Comparison of ENCODE assay signal across 8 cellular contexts in genomic region chr15:45376967-45377629, GRCh38. TPM values are rescaled to one million over a fixed set of nuclear protein-coding genes. Genes with fewer than 3 reads are reported as not detected.
DNase-seq lines count a peak whose midpoint lies in the region; ATAC-seq, FAIRE-seq and TF ChIP-seq lines count a peak whose summit lies in the region.

No MANE protein-coding gene starts in this region.

- H3K4me1 Mint-ChIP-seq in Calu3 (ENCODE audit: low read depth, unreplicated experiment): peaks cover 50% of the 10 kb centered on the region

- H3K36me3 Mint-ChIP-seq in Calu3 (ENCODE audit: insufficient read depth, unreplicated experiment): peaks cover 10% of the 10 kb centered on the region

- H3K4me1 ChIP-seq in PC-3 (ENCODE audit: insufficient read depth, low read length): peaks cover 6% of the 10 kb centered on the region
- peaks cover 13% of the 10 kb centered on the region for H3K4me1 ChIP-seq in endothelial cell of umbilical vein (ENCODE audit: control insufficient read depth, extremely low read depth, insufficient read depth, low read length)
- H3K4me1 ChIP-seq in trophoblast cell (ENCODE audit: control insufficient read depth in 1 of 2, insufficient read depth in 2 of 2, low read length in 2 of 2): peaks cover 4 to 7% of the 10 kb centered on the region in 2 experiments

- H2BK120ac ChIP-seq in trophoblast cell (ENCODE audit: insufficient read depth, low read length, poor library complexity): no peak overlapping the region

- H2AFZ ChIP-seq in PC-3 (ENCODE audit: low read length) (peak overlapping the region; percentile 84), endothelial cell of umbilical vein (ENCODE audit: low read depth, low read length) (no peak overlapping the region), trophoblast cell (ENCODE audit: insufficient read depth, low read length, poor library complexity) (no peak overlapping the region)

- H3K27ac Mint-ChIP-seq in Calu3 (ENCODE audit: unreplicated experiment): peak overlapping the region; percentile 49

- TF ChIP-seq CTCF in Calu3 (IDR thresholded peaks at IDR 0.05; ENCODE audit: unreplicated experiment) (no peak), PC-3 (conservative IDR thresholded peaks at IDR 0.05; ENCODE audit: low read depth, low read length) (no peak), endothelial cell of umbilical vein (IDR thresholded peaks at IDR 0.05; ENCODE audit: extremely low read depth in 1 of 2, insufficient read depth in 1 of 2, low read depth in 1 of 2, low read length in 2 of 2) (no peak)

- H3K9ac ChIP-seq in PC-3 (ENCODE audit: low read length) (no peak overlapping the region), endothelial cell of umbilical vein (replicated peaks; ENCODE audit: extremely low read depth, insufficient read depth, low read length) (no peak overlapping the region), trophoblast cell (ENCODE audit: low read length) (no peak overlapping the region)

- no peak for TF ChIP-seq POLR2A in endothelial cell of umbilical vein (IDR thresholded peaks at IDR 0.05; ENCODE audit: low read depth, low read length)

- no peak overlapping the region for H4K12ac ChIP-seq in trophoblast cell (ENCODE audit: low read depth, low read length)

- H3K18ac ChIP-seq in trophoblast cell (ENCODE audit: low read length): no peak overlapping the region

- H2BK5ac ChIP-seq in trophoblast cell (ENCODE audit: low read depth, low read length, poor library complexity): no peak overlapping the region

- H4K20me1 ChIP-seq in PC-3 (ENCODE audit: low read length) (no peaks in the 10 kb centered on the region), endothelial cell of umbilical vein (replicated peaks; ENCODE audit: control insufficient read depth, extremely low read depth, insufficient read depth, low read length) (no peaks in the 10 kb centered on the region)

- no peaks in the 10 kb centered on the region for H3K9me2 ChIP-seq in PC-3 (replicated peaks; ENCODE audit: low read length)

- no peak for FAIRE-seq in endothelial cell of umbilical vein (lab: Jason Lieb, UNC)

- BruUV-seq in Calu3 (replicated peaks; lab: Mats Ljungman, UMichigan) (no TSS peak), PC-3 (replicated peaks; lab: Mats Ljungman, UMichigan) (no TSS peak), endothelial cell of umbilical vein (replicated peaks; lab: Mats Ljungman, UMichigan) (no TSS peak)

- CTCF ChIA-PET in Calu3 (lab: Charles Lee): interaction anchor here (1.4 kb wide), 1 partner anchor 25 kb away, joined by 6 read pairs; a partner anchor contains a TSS
- CTCF ChIA-PET in PC-3 (lab: Charles Lee): interaction anchor here (0.6 kb wide), 1 partner anchor 425 kb away, joined by 8 read pairs; no protein-coding TSS in a partner anchor
- CTCF ChIA-PET in endothelial cell of umbilical vein (lab: Charles Lee): interaction anchor here (1.9 to 3.8 kb wide), 3 partner anchors 25 to 213 kb away, joined by 7 to 15 read pairs (median 7); a partner anchor contains a TSS

- peaks cover 20% of the 10 kb centered on the region for H3K27me3 Mint-ChIP-seq in Calu3 (ENCODE audit: unreplicated experiment)

- H3K4me3 Mint-ChIP-seq in Calu3 (ENCODE audit: low read depth, unreplicated experiment): peak overlapping the region; percentile 95

- POLR2A ChIA-PET in PC-3 (lab: Charles Lee; ENCODE audit: unreplicated experiment): no interaction called here
- POLR2A ChIA-PET in endothelial cell of umbilical vein (lab: Charles Lee): no interaction called here

- no peak overlapping the region for H3K4ac ChIP-seq in trophoblast cell (ENCODE audit: low read depth, low read length)

- intact Hi-C loops in Calu3 (cut with micrococcal nuclease; ENCODE audit: unreplicated experiment) (no loop called here), PC-3 (cut with micrococcal nuclease) (no loop called here), endothelial cell of umbilical vein (cut with micrococcal nuclease) (no loop called here)

- no peak overlapping the region for H2BK12ac ChIP-seq in trophoblast cell (ENCODE audit: low read length)

- H3K14ac ChIP-seq in trophoblast cell (ENCODE audit: low read length): no peak overlapping the region

- no peak overlapping the region for H2AK5ac ChIP-seq in trophoblast cell (ENCODE audit: low read length)

- WGBS in trophoblast cell (ENCODE audit: extremely low coverage, insufficient coverage, insufficient read length): no CpG with 5 or more reads among the region's 5 CpGs

- H3K27ac ChIP-seq in PC-3 (ENCODE audit: low read length) (no peak overlapping the region), endothelial cell of umbilical vein (ENCODE audit: insufficient read depth, low read depth, low read length) (no peak overlapping the region), trophoblast cell (ENCODE audit: low read depth, low read length) (no peak overlapping the region)

- no peak overlapping the region for H4K91ac ChIP-seq in trophoblast cell (ENCODE audit: low read depth, low read length)

- H3K9me3 Mint-ChIP-seq in Calu3 (ENCODE audit: low read depth, unreplicated experiment): no peaks in the 10 kb centered on the region

- peak overlapping the region; percentile 64; the same call in 1 of the 2 replicates for H3K4me3 ChIP-seq in PC-3 (ENCODE audit: low read length)
- H3K4me3 ChIP-seq in endothelial cell of umbilical vein (replicated peaks in 1 of 3; ENCODE audit: insufficient read depth in 1 of 3, low read depth in 1 of 3, low read length in 3 of 3): no peak overlapping the region
- no peak overlapping the region for H3K4me3 ChIP-seq in trophoblast cell (ENCODE audit: low read depth, low read length)

- no peaks in the 10 kb centered on the region for H3F3A ChIP-seq in PC-3 (ENCODE audit: low read length, unreplicated experiment)

- H3K9me1 ChIP-seq in endothelial cell of umbilical vein (replicated peaks; ENCODE audit: control insufficient read depth, extremely low read depth, insufficient read depth, low read length): no peaks in the 10 kb centered on the region

- H3K36me3 ChIP-seq in PC-3 (ENCODE audit: low read depth, low read length) (no peaks in the 10 kb centered on the region), endothelial cell of umbilical vein (ENCODE audit: control insufficient read depth in 2 of 2, extremely low read depth in 1 of 2, insufficient read depth in 2 of 2, low read length in 2 of 2) (no peaks in the 10 kb centered on the region), trophoblast cell (ENCODE audit: control insufficient read depth in 1 of 2, insufficient read depth in 2 of 2, low read length in 2 of 2) (no peaks in the 10 kb centered on the region)

- ATAC-seq in PC-3: no peak
- no peak for ATAC-seq in HG02610 (IDR thresholded peaks at IDR 0.05; ENCODE audit: unreplicated experiment)

- DNase-seq in Calu3 (no peak), PC-3 (no peak), endothelial cell of umbilical vein (ENCODE audit: low read depth, low spot score) (no peak), trophoblast cell (no peak), NAMALWA (ENCODE audit: low spot score) (no peak), LoVo (ENCODE audit: low spot score) (no peak), DMS79 treated with DMSO at 0.1 percent for 48 hours (lab: John Stamatoyannopoulos, UW) (no peak)

- H3K23ac ChIP-seq in trophoblast cell (ENCODE audit: low read length): no peak overlapping the region

- H3K27me3 ChIP-seq in PC-3 (ENCODE audit: low read length) (peaks cover 22% of the 10 kb centered on the region), endothelial cell of umbilical vein (ENCODE audit: control insufficient read depth in 2 of 2, insufficient read depth in 2 of 2, low read length in 2 of 2) (peaks cover 41 to 69% of the 10 kb centered on the region in 2 experiments), trophoblast cell (ENCODE audit: insufficient read depth, low read length) (peaks cover 24% of the 10 kb centered on the region)

- dilution Hi-C loops in endothelial cell of umbilical vein (cut with MboI; ENCODE audit: extremely low pct_ligation_motif_present, low sequenced_read_pairs): no loop called here

- no peaks in the 10 kb centered on the region for H3K9me3 ChIP-seq in PC-3 (ENCODE audit: low read length)
- H3K9me3 ChIP-seq in endothelial cell of umbilical vein (replicated peaks; ENCODE audit: control insufficient read depth, insufficient read depth, low read length): no peaks in the 10 kb centered on the region
- H3K9me3 ChIP-seq in trophoblast cell (ENCODE audit: insufficient read depth, low read depth, low read length): no peaks in the 10 kb centered on the region

- no peaks in the 10 kb centered on the region for H3K79me1 ChIP-seq in trophoblast cell (ENCODE audit: low read length)

- no peaks in the 10 kb centered on the region for H3K79me2 ChIP-seq in PC-3 (ENCODE audit: low read length)
- no peaks in the 10 kb centered on the region for H3K79me2 ChIP-seq in endothelial cell of umbilical vein (ENCODE audit: control insufficient read depth, insufficient read depth, low read length)
- H3K79me2 ChIP-seq in trophoblast cell (ENCODE audit: control insufficient read depth, insufficient read depth, low read length, poor library complexity): no peaks in the 10 kb centered on the region

- peak overlapping the region; percentile 89 for H3K4me2 ChIP-seq in PC-3 (ENCODE audit: low read length)
- peak overlapping the region; percentile 80 for H3K4me2 ChIP-seq in endothelial cell of umbilical vein (ENCODE audit: insufficient read depth, low read length)
- peak overlapping the region; percentile 99 for H3K4me2 ChIP-seq in trophoblast cell (ENCODE audit: low read length)

- H4K8ac ChIP-seq in trophoblast cell (ENCODE audit: low read depth, low read length): no peak overlapping the region

TF ChIP-seq in endothelial cell of umbilical vein, 7 proteins besides CTCF, POLR2A, EP300 and RAD21:
- TF ChIP-seq GATA2 (IDR thresholded peaks at IDR 0.05; ENCODE audit: insufficient read depth, insufficient read length, low read depth, low read length) (no peak), FOS (IDR thresholded peaks at IDR 0.05; ENCODE audit: borderline replicate concordance, insufficient read depth, low read length) (no peak), POLR2AphosphoS5 (IDR thresholded peaks at IDR 0.05; ENCODE audit: insufficient read depth, low read depth, low read length) (no peak)

RNA-seq across cellular contexts. Expression of gene GATM, which starts 1.2 kb away (rescaled TPM):
- total RNA-seq in Calu3 (2022) (4.1 and 4.2 TPM in 2 replicates), PC-3 (2014; rRNA removed) (0.86 and 0.87 TPM in 2 replicates), endothelial cell of umbilical vein (0.48 and 0.60 TPM in 2 replicates)
- polyA plus RNA-seq in endothelial cell of umbilical vein: 0.16 and 0.21 TPM in 2 replicates
- polyA plus RNA-seq in endothelial cell of umbilical vein (2011; cell fraction: cytosol; rRNA removed): 0.23 and 0.45 TPM in 2 replicates
- 0.34 and 0.43 TPM in 2 replicates for polyA plus RNA-seq in endothelial cell of umbilical vein (2011; cell fraction: nucleus; rRNA removed)
- 0.07 TPM in 1 of 2 replicates, not detected in the other for polyA plus RNA-seq in endothelial cell of umbilical vein (2012)
- polyA minus RNA-seq in endothelial cell of umbilical vein: 0.51 and 1.4 TPM in 2 replicates
- not detected for polyA minus RNA-seq in endothelial cell of umbilical vein (2011; cell fraction: cytosol; rRNA and poly(A)+ RNA removed)
- 0.38 and 0.91 TPM in 2 replicates for polyA minus RNA-seq in endothelial cell of umbilical vein (2011; cell fraction: nucleus; rRNA and poly(A)+ RNA removed)
- polyA plus RNA-seq in trophoblast cell (2013): 0.53 TPM in 2 replicates
